ENCODE assay signal across 11 cellular contexts in the genomic region with DNA sequence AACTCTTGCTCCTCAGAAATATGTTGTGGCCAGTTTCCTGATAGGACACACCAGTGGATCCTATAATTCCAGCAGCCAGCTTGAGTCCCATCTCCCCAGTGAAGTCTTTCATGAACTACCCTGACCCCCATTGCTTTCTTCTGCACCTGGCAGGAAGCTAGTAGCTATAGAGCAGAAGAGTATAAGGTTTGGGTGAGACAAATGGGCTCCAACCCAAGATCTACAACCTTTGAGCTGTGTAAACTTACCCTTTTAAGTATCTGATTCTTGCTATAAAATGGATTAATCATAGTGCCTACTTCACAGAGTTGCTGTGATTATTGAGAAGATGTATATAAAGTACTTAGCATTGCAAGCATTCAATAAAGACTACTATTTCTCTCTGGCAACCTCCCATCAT.
"Had no signal": no experiment of that assay in that cellular context is flagged by ENCODE, and none has a peak within 500 bp of the region (broad histone marks: within the 10 kb centered on the region; RNA-seq: fewer than 3 reads in every experiment).

No MANE protein-coding gene starts in this region.

- H3K27ac ChIP-seq: GM23248 had no signal

- H3K9me3 Mint-ChIP-seq: GM23338 had no signal

- H3K4me3 Mint-ChIP-seq: GM23338, H9, HFFc6 had no signal

- H3K4me2 ChIP-seq: GM23338 had no signal

- H3K4me3 ChIP-seq: GM23248, GM23338, HAP-1 had no signal

- H3K9me3 ChIP-seq: HAP-1 had no signal

- DNase-seq: GM23248, GOT3, H7, H9, HCEC 1CT, HFFc6 had no signal

- ATAC-seq: GM23338, HCT116 had no signal

- H2AFZ ChIP-seq: GM23248, GM23338 had no signal

- H3K27ac Mint-ChIP-seq: GM23338, H9, HFFc6 had no signal

- FAIRE-seq: H1, H54 had no signal

- H3K9ac ChIP-seq: GM23248 had no signal

- H3K36me3 ChIP-seq: HAP-1 had no signal
